In genomic region chr16:57628008-57628781, GRCh38 we compare ENCODE assay signal across 8 cellular contexts. TPM values are rescaled to one million over a fixed set of nuclear protein-coding genes. Genes with fewer than 3 reads are reported as not detected.
DNase-seq lines count a peak whose midpoint lies in the region; ATAC-seq, FAIRE-seq and TF ChIP-seq lines count a peak whose summit lies in the region.

TSS of gene ADGRG1 (plus strand) at chr16:57628630. CDS start at chr16:57650288, 21,658 bp downstream.

- H3K27me3 ChIP-seq in iPS-18a (ENCODE audit: control insufficient read depth, insufficient read depth, low read length), result no peaks in the 10 kb centered on the region
- H3K27me3 ChIP-seq in sigmoid colon, result peaks cover 7 to 47% (median 22%) of the 10 kb centered on the region in 3 donors

- H3K9me3 Mint-ChIP-seq in T-cell (no peaks in the 10 kb centered on the region), MCF 10A (ENCODE audit: unreplicated experiment) (no peaks in the 10 kb centered on the region)

- H3K36me3 ChIP-seq in iPS-18a (ENCODE audit: control insufficient read depth, low read depth, low read length) (no peaks in the 10 kb centered on the region), sigmoid colon (no peaks in the 10 kb centered on the region)

- POLR2A ChIA-PET in T-cell (lab: Charles Lee) (no interaction called here), MCF 10A (lab: Yijun Ruan, JAX) (interaction anchor here (0.7 to 0.9 kb wide), 3 partner anchors 9 to 37 kb away, joined by 4 to 6 read pairs (median 4); no protein-coding TSS in a partner anchor)

- peak within 1 kb of the TSS in 1 of 2 donors; percentile 15 for H3K27ac Mint-ChIP-seq in T-cell
- no peak within 1 kb of the TSS for H3K27ac Mint-ChIP-seq in MCF 10A (ENCODE audit: low read depth, unreplicated experiment)

- H3K9me3 ChIP-seq in iPS-18a (ENCODE audit: control insufficient read depth, low read depth, low read length), result no peaks in the 10 kb centered on the region
- H3K9me3 ChIP-seq in sigmoid colon, result no peaks in the 10 kb centered on the region

- no peak within 1 kb of the TSS for H3K27ac ChIP-seq in iPS-18a (ENCODE audit: low read length)
- H3K27ac ChIP-seq in sigmoid colon, result peak within 1 kb of the TSS in 3 of 4 donors; percentile 26 to 64 (median 60)

- peak; percentile 99 for DNase-seq in A172 (ENCODE audit: low spot score)
- DNase-seq in H54 (ENCODE audit: insufficient read length, low spot score), result peak; percentile 92
- DNase-seq in T-cell, result peak in 5 of 34 experiments; percentile 4 to 23 (median 16)
- peak; percentile 96 for DNase-seq in MCF 10A (ENCODE audit: unreplicated experiment)
- DNase-seq in sigmoid colon, result peak; percentile 81
- DNase-seq in germinal center (ENCODE audit: low spot score), result no peak

- ATAC-seq in T-cell (replicated peaks in 1 of 4), result peak; percentile 33 to 46 (median 46)
- no peak for ATAC-seq in HG03460 (IDR thresholded peaks at IDR 0.05; ENCODE audit: unreplicated experiment)

- peak within 1 kb of the TSS; percentile 8 to 37 (median 16) for H3K4me3 Mint-ChIP-seq in T-cell
- H3K4me3 Mint-ChIP-seq in MCF 10A (ENCODE audit: unreplicated experiment), result no peak within 1 kb of the TSS

- H3K36me3 Mint-ChIP-seq in T-cell (no peaks in the 10 kb centered on the region), MCF 10A (ENCODE audit: insufficient read depth, unreplicated experiment) (peaks cover 7% of the 10 kb centered on the region)

- FAIRE-seq in H54 (lab: Jason Lieb, UNC), result peak; percentile 50

- no TSS peak for BruUV-seq in MCF 10A (replicated peaks; lab: Mats Ljungman, UMichigan)

- intact Hi-C loops in MCF 10A (cut with micrococcal nuclease), result loop anchor here (1.0 kb wide), 1 partner anchor 37 kb away; no protein-coding TSS in a partner anchor
- intact Hi-C loops in sigmoid colon (cut with DNase I), result no loop called here

- CTCF ChIA-PET in T-cell (lab: Charles Lee) (no interaction called here), MCF 10A (lab: Yijun Ruan, JAX) (interaction anchor here (0.6 to 2.5 kb wide), 6 partner anchors 9 to 29 kb away, joined by 3 to 13 read pairs (median 6); no protein-coding TSS in a partner anchor)

- WGBS in sigmoid colon, 2 donors, result 46 to 69% methylated on average over 32 of the region's 32 CpGs

- TF ChIP-seq POLR2A in H54 (IDR thresholded peaks at IDR 0.05; ENCODE audit: low read depth, low read length) (peak; percentile 72), sigmoid colon (IDR thresholded peaks at IDR 0.05) (peak in 1 of 2 donors; percentile 32)

- TF ChIP-seq CTCF in MCF 10A (IDR thresholded peaks at IDR 0.05; ENCODE audit: unreplicated experiment) (no peak), sigmoid colon (IDR thresholded peaks at IDR 0.05) (no peak)

- H3K4me1 ChIP-seq in iPS-18a (ENCODE audit: control insufficient read depth, low read depth, low read length) (peaks cover 13% of the 10 kb centered on the region), sigmoid colon (peaks cover 0 to 12% (median 11%) of the 10 kb centered on the region in 4 donors)

- H3K4me3 ChIP-seq in iPS-18a (ENCODE audit: low read length) (peak within 1 kb of the TSS; percentile 37), sigmoid colon (peak within 1 kb of the TSS; percentile 7 to 27 (median 22))

- H3K4me1 Mint-ChIP-seq in T-cell (peaks cover 11 to 24% (median 13%) of the 10 kb centered on the region in 3 donors), MCF 10A (ENCODE audit: insufficient read depth, unreplicated experiment) (peaks cover 39% of the 10 kb centered on the region)

- TF ChIP-seq EP300 in sigmoid colon (IDR thresholded peaks at IDR 0.05), result no peak

- H3K27me3 Mint-ChIP-seq in T-cell (peaks cover 20 to 29% of the 10 kb centered on the region in 2 donors), MCF 10A (ENCODE audit: insufficient read depth, unreplicated experiment) (no peaks in the 10 kb centered on the region)

- H3K9ac ChIP-seq in iPS-18a (ENCODE audit: low read length), result no peak within 1 kb of the TSS

RNA-seq across cellular contexts. Expression of gene ADGRG1, which starts in this region (rescaled TPM):
- total RNA-seq in A172 (2014; rRNA removed; shearing (Covaris generic)), result 26.9 and 32.6 TPM in 2 replicates
- 10 to 100 TPM in 4 of 5 donors, 1 to 10 TPM in 1; 7.8 to 91.7 (median 11.7) TPM for total RNA-seq in T-cell
- total RNA-seq in MCF 10A (2022), result 10.1 and 10.2 TPM in 2 replicates
- total RNA-seq in sigmoid colon, result 1 to 10 TPM; 5.0 to 8.0 (median 6.7) TPM
- polyA plus RNA-seq in sigmoid colon, result 10 to 100 TPM in 1 of 3 donors, 1 to 10 TPM in 2; 5.3 to 36.3 (median 7.8) TPM
